ENCODE assay signal across 26 cellular contexts in the genomic region with DNA sequence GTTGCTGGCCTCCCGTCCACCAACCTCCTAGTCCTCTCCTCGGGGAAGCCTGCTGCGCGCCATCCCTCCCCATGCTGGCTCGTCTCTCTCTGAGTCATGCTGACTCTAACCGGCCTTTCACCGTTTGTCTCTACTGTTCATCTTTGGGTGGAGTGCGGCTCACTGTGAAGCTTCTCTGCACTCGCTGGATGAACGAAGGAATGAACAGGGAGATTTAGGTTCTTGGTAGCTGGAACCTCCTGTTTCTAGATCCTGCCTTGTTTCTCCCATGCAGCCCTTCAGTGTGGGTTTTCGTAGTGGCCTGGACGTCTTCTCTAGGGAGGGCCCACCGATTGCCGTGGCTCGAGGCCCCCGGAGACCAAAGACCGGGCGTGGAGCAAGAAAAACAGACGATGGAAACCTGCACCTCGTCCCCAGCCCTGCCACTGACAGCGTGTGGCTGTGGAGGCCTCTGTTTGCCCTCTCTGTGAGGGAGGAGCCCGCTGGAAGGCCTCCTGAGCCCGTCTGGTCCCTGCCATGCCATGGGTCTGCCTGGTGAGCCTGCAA.
"Had no signal": no experiment of that assay in that cellular context is flagged by ENCODE, and none has a peak within 500 bp of the region (broad histone marks: within the 10 kb centered on the region; RNA-seq: fewer than 3 reads in every experiment).

No MANE protein-coding gene starts in this region.

- H3K27ac ChIP-seq: gastroesophageal sphincter, hepatocyte, left ventricle myocardium inferior, neutrophil, ovary, prostate gland, suprapubic skin, tibial artery had no signal

- H3K36me3 ChIP-seq: gastroesophageal sphincter, left ventricle myocardium inferior, neutrophil, ovary, prostate gland, suprapubic skin, tibial artery had no signal

- H3K27me3 ChIP-seq: hepatocyte, neutrophil, ovary had no signal

- H3K4me3 ChIP-seq: gastroesophageal sphincter, hepatocyte, left ventricle myocardium inferior, ovary, prostate gland, smooth muscle cell, suprapubic skin, tibial artery had no signal

- H3K9me3 ChIP-seq: left ventricle myocardium inferior, neutrophil, ovary, prostate gland, suprapubic skin had no signal

- H3K4me1 ChIP-seq: gastroesophageal sphincter, left ventricle myocardium inferior, prostate gland, suprapubic skin, tibial artery had no signal

- ATAC-seq: activated CD4-positive, alpha-beta T cell treated with anti-CD3 and anti-CD28 coated beads for 36 hours; activated CD8-positive, alpha-beta memory T cell treated with anti-CD3 and anti-CD28 coated beads, Interleukin-2, amount 10 ng/mL, durations not matched to agents 7 days and 5 days; activated CD8-positive, alpha-beta T cell treated with anti-CD3 and anti-CD28 coated beads, Interleukin-2, amount 10 ng/mL, durations not matched to agents 7 days and 5 days; effector memory CD8-positive, alpha-beta T cell; gastroesophageal sphincter; naive thymus-derived CD4-positive, alpha-beta T cell had no signal

- DNase-seq: activated CD4-positive, alpha-beta T cell treated with anti-CD3 and anti-CD28 coated beads for 36 hours; activated CD4-positive, CD25-positive, alpha-beta regulatory T cell; activated CD8-positive, alpha-beta memory T cell treated with anti-CD3 and anti-CD28 coated beads, Interleukin-2, amount 10 ng/mL, durations not matched to agents 7 days and 5 days; activated CD8-positive, alpha-beta T cell treated with anti-CD3 and anti-CD28 coated beads, Interleukin-2, amount 10 ng/mL, durations not matched to agents 7 days and 5 days; activated naive CD4-positive, alpha-beta T cell treated with Interleukin-2 at 50 U/mL for 16 hours; activated T-cell treated with anti-CD3 and anti-CD28 coated beads, Interleukin-2, amount 50 U/mL, for 48 hours; caudate nucleus; cortex of kidney; effector memory CD8-positive, alpha-beta T cell; erythroblast; islet precursor cell; left ventricle myocardium inferior; mammary epithelial cell; naive thymus-derived CD4-positive, alpha-beta T cell; ovary; stimulated activated CD4-positive, alpha-beta T cell treated with anti-CD3 and anti-CD28 coated beads, Interleukin-15, amount 100 ng/mL, for 24 hours; stimulated activated CD4-positive, alpha-beta T cell treated with anti-CD3 and anti-CD28 coated beads, Interleukin-2, amount 100 ng/mL, for 24 hours; stimulated activated naive CD4-positive, alpha-beta T cell; T-helper 1 cell had no signal
